Comparison of ENCODE assay signal across 24 cellular contexts in genomic region chr12:19021646-19022045, GRCh38.
DNase-seq lines count a peak whose midpoint lies in the region; ATAC-seq and TF ChIP-seq lines count a peak whose summit lies in the region.
"Had no signal": no experiment of that assay in that cellular context is flagged by ENCODE, and none has a peak within 500 bp of the region (broad histone marks: within the 10 kb centered on the region; RNA-seq: fewer than 3 reads in every experiment).

No MANE protein-coding gene starts in this region.

- CTCF ChIA-PET in HEK293 (lab: Yijun Ruan, JAX) = interaction anchor here (0.7 kb wide), 1 partner anchor 20 kb away, joined by 3 read pairs; no protein-coding TSS in a partner anchor

- TF ChIP-seq CTCF in HEK293 (tag by site-specific recombination; IDR thresholded peaks at IDR 0.05) (no peak), fibroblast of villous mesenchyme (IDR thresholded peaks at IDR 0.05; ENCODE audit: insufficient read depth, low read depth, low read length) (no peak), right lobe of liver (IDR thresholded peaks at IDR 0.05) (no peak), testis (IDR thresholded peaks at IDR 0.05) (no peak), dorsolateral prefrontal cortex (IDR thresholded peaks at IDR 0.05 in 54 of 56, conservative IDR thresholded peaks at IDR 0.05 in 2 of 56; ENCODE audit: low read depth in 1 of 56, partially characterized antibody in 56 of 56) (no peak), esophagus squamous epithelium (IDR thresholded peaks at IDR 0.05) (no peak)

- DNase-seq in fibroblast of villous mesenchyme (ENCODE audit: low read depth) = peak; percentile 41
- no peak for DNase-seq in right lobe of liver
- no peak for DNase-seq in testis
- no peak for DNase-seq in substantia nigra (lab: John Stamatoyannopoulos, UW)
- no peak for DNase-seq in dorsolateral prefrontal cortex
- no peak for DNase-seq in esophagus squamous epithelium (lab: John Stamatoyannopoulos, UW)
- DNase-seq: activated B cell treated with CpG ODN at 0.5 μM for 24 hours; activated naive CD4-positive, alpha-beta T cell treated with Interleukin-2 at 50 U/mL for 16 hours; adrenal gland; AML-193; brain microvascular endothelial cell; CD4-positive, alpha-beta T cell; GOT3; heart left ventricle; natural killer cell; NCI-H1105 treated with DMSO at 0.1 percent for 48 hours; NCI-H1930; NCI-H526 treated with DMSO at 0.1 percent for 48 hours; right cardiac atrium; stimulated activated CD4-positive, alpha-beta T cell treated with anti-CD3 and anti-CD28 coated beads, Interleukin-4, amount 100 ng/mL, for 24 hours; T-helper 1 cell; upper lobe of left lung had no signal

- H3K9me3 ChIP-seq in HEK293 (ENCODE audit: control insufficient read depth, insufficient read depth, low read depth, low read length) (no peaks in the 10 kb centered on the region), right lobe of liver (no peaks in the 10 kb centered on the region), testis (no peaks in the 10 kb centered on the region), esophagus squamous epithelium (no peaks in the 10 kb centered on the region)
- H3K9me3 ChIP-seq: adrenal gland, upper lobe of left lung had no signal

- no peak for TF ChIP-seq POLR2A in right lobe of liver (IDR thresholded peaks at IDR 0.05)
- TF ChIP-seq POLR2A in testis (IDR thresholded peaks at IDR 0.05) = no peak
- TF ChIP-seq POLR2A in esophagus squamous epithelium (IDR thresholded peaks at IDR 0.05) = no peak

- intact Hi-C loops in right lobe of liver (cut with DNase I) (no loop called here), testis (cut with DNase I; ENCODE audit: low total_unique reads) (no loop called here), dorsolateral prefrontal cortex (cut with DNase I) (no loop called here), esophagus squamous epithelium (cut with DNase I) (no loop called here)

- 31% methylated on average over 1 of the region's 1 CpG for WGBS in right lobe of liver (ENCODE audit: insufficient coverage, low coverage, low lambda C conversion rate, missing lambda C conversion rate)
- 76 to 79% methylated on average over 1 of the region's 1 CpG for WGBS in testis, 2 donors
- 27 to 67% methylated on average over 1 of the region's 1 CpG for WGBS in esophagus squamous epithelium, 2 donors

- H3K27ac ChIP-seq in HEK293 (ENCODE audit: extremely low read depth, low read depth, low read length) (no peak overlapping the region), right lobe of liver (no peak overlapping the region), testis (no peak overlapping the region), substantia nigra (ENCODE audit: low read depth, low read length, poor library complexity, severe bottlenecking) (no peak overlapping the region), dorsolateral prefrontal cortex (no peak overlapping the region), esophagus squamous epithelium (no peak overlapping the region)
- H3K27ac ChIP-seq: adrenal gland, brain microvascular endothelial cell, heart left ventricle, upper lobe of left lung had no signal

- H3K36me3 ChIP-seq in HEK293 (ENCODE audit: control insufficient read depth in 2 of 2, insufficient read depth in 1 of 2, low read length in 2 of 2) (no peaks in the 10 kb centered on the region), right lobe of liver (no peaks in the 10 kb centered on the region), testis (ENCODE audit: low read depth, missing control alignments) (no peaks in the 10 kb centered on the region), esophagus squamous epithelium (no peaks in the 10 kb centered on the region)
- H3K36me3 ChIP-seq: adrenal gland, brain microvascular endothelial cell, heart left ventricle, upper lobe of left lung had no signal

- POLR2A ChIA-PET in HEK293 (lab: Yijun Ruan, JAX) = no interaction called here

- H3K4me3 ChIP-seq in HEK293 (ENCODE audit: low read depth, low read length) (no peak overlapping the region), fibroblast of villous mesenchyme (ENCODE audit: low read depth, low read length) (no peak overlapping the region), right lobe of liver (no peak overlapping the region), testis (no peak overlapping the region), dorsolateral prefrontal cortex (no peak overlapping the region), esophagus squamous epithelium (no peak overlapping the region)
- H3K4me3 ChIP-seq: adrenal gland, heart left ventricle, upper lobe of left lung had no signal

- H3K27me3 ChIP-seq in right lobe of liver (no peaks in the 10 kb centered on the region), testis (no peaks in the 10 kb centered on the region), dorsolateral prefrontal cortex (no peaks in the 10 kb centered on the region), esophagus squamous epithelium (no peaks in the 10 kb centered on the region)
- H3K27me3 ChIP-seq: adrenal gland, brain microvascular endothelial cell, heart left ventricle, upper lobe of left lung had no signal

- peak; percentile 73 to 91 (median 87) for ATAC-seq in right lobe of liver
- ATAC-seq: heart left ventricle; natural killer cell; right cardiac atrium; stimulated activated effector memory CD8-positive, alpha-beta T cell treated with anti-CD3 and anti-CD28 coated beads, Interleukin-12 subunit alpha, Interleukin-12 subunit beta, amount 100 ng/mL, for 72 hours had no signal

- H3K4me1 ChIP-seq in HEK293 (ENCODE audit: control insufficient read depth, insufficient read depth, low read length) (no peaks in the 10 kb centered on the region), right lobe of liver (peaks cover 0 to 32% (median 7%) of the 10 kb centered on the region in 4 donors), testis (no peaks in the 10 kb centered on the region), esophagus squamous epithelium (peaks cover 0 to 8% (median 0%) of the 10 kb centered on the region in 3 donors)
- H3K4me1 ChIP-seq: adrenal gland had no signal

TF ChIP-seq in HEK293, 187 proteins besides CTCF, POLR2A, EP300 and RAD21:
- TF ChIP-seq ZSCAN16 (tag by site-specific recombination; IDR thresholded peaks at IDR 0.05) (no peak), ATF2 (tag by site-specific recombination; IDR thresholded peaks at IDR 0.05; ENCODE audit: low read depth) (0 out of 2 replicates have a peak, but pooled peaks have one; percentile 23), ZNF335 (tag by site-specific recombination; conservative IDR thresholded peaks at IDR 0.05) (no peak)
TF ChIP-seq in HEK293: peak in this region for 1.
